In the genomic region with DNA sequence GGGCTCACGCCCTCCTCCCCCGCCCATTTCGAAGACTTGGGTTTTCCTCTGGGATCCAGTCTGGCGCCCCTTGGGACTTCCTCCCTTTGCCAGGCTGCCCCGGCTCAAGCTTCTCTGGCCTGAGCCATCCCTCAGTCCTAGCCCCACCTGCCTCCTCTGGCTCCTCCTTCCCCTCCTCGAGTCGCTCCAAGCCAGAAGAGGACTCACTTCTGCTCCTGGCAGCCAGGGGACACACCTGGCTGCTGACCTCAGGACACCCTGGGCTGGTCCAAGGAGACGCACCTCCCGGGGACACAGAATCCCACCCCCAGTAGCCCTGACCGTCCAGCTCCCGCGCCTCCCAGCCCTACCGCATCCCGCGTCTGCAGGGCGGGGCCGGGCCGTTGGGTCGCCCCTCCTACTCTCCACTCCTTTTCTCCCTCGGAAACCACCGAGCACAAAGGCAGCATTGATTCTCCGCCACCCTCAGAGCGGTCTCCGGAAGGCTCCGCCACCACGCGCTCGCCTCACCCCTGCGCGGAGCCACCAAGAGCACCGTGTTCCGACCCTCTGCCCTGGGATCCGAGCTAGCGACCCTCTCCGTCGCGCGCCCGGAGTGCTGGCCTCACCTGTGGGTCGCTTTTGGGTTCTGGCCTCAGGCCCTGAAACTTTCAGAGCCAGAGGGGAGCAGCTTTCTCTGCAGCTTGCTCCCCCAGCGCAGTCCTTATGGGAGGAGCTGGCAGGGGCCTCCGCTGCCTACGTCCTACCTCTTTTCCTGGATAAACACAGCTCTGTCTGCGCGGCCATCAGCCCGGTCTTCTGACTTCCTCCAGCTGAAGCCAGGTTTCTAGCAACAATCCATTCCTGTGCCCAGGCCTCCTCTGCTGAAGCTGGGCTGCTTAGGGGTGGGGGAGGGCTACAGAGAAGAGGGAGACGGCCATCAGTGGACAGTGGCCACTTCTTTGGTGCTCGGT, we compare ENCODE assay signal across 8 cellular contexts. TPM values are rescaled to one million over a fixed set of nuclear protein-coding genes. Genes with fewer than 3 reads are reported as not detected.
DNase-seq lines count a peak whose midpoint lies in the region; ATAC-seq and TF ChIP-seq lines count a peak whose summit lies in the region.

A gene (minus strand): TSS at position 364 of the 953 bp plus-strand sequence. CDS start 831 bp downstream, outside the sequence.

- peak within 1 kb of the TSS; percentile 82 for H3K4me3 Mint-ChIP-seq in neural crest cell

- H3K27me3 ChIP-seq in suprapubic skin = peaks cover 12% of the 10 kb centered on the region

- H3K27ac Mint-ChIP-seq in neural crest cell (ENCODE audit: unreplicated experiment) = peak within 1 kb of the TSS; percentile 95

- no peaks in the 10 kb centered on the region for H3K9me3 Mint-ChIP-seq in neural crest cell

- no peaks in the 10 kb centered on the region for H3K9me3 ChIP-seq in suprapubic skin

- peak; percentile 64 for DNase-seq in NCI-H2227 (lab: John Stamatoyannopoulos, UW; ENCODE audit: unreplicated experiment)
- peak; percentile 34 to 53 for DNase-seq in activated T-helper 1 cell treated with anti-CD3 and anti-CD28 coated beads, Interleukin-2, amount 50 U/mL, for 16 hours (ENCODE audit: low read depth in 1 of 2, low spot score in 1 of 2)
- DNase-seq in fibroblast of the aortic adventitia (ENCODE audit: low read depth) = no peak
- DNase-seq in neural crest cell (ENCODE audit: low read depth, low spot score) = peak; percentile 66
- DNase-seq in suprapubic skin (ENCODE audit: low spot score in 2 of 2) = peak in 1 of 2 donors; percentile 75

- H3K4me3 ChIP-seq in fibroblast of the aortic adventitia (ENCODE audit: low read depth, low read length) (peak within 1 kb of the TSS; percentile 22), suprapubic skin (peak within 1 kb of the TSS; percentile 48)

- ATAC-seq in GM18907 (IDR thresholded peaks at IDR 0.05; ENCODE audit: unreplicated experiment) = peak; percentile 44
- ATAC-seq in HG03469 (IDR thresholded peaks at IDR 0.05; ENCODE audit: unreplicated experiment) = no peak
- ATAC-seq in HG03097 (IDR thresholded peaks at IDR 0.05; ENCODE audit: low FRiP score, unreplicated experiment) = no peak

- H3K4me1 ChIP-seq in suprapubic skin = peaks cover 48% of the 10 kb centered on the region

- no peak for TF ChIP-seq EP300 in suprapubic skin (IDR thresholded peaks at IDR 0.05)

- no peaks in the 10 kb centered on the region for H3K36me3 ChIP-seq in suprapubic skin

- H3K27me3 Mint-ChIP-seq in neural crest cell (ENCODE audit: low read depth) = peaks cover 52% of the 10 kb centered on the region

- no peaks in the 10 kb centered on the region for H3K36me3 Mint-ChIP-seq in neural crest cell (ENCODE audit: low read depth)

- no peak for TF ChIP-seq CTCF in fibroblast of the aortic adventitia (IDR thresholded peaks at IDR 0.05; ENCODE audit: insufficient read depth, low read length)
- TF ChIP-seq CTCF in neural crest cell (conservative IDR thresholded peaks at IDR 0.05) = no peak
- no peak for TF ChIP-seq CTCF in suprapubic skin (IDR thresholded peaks at IDR 0.05)

- TF ChIP-seq POLR2A in suprapubic skin (IDR thresholded peaks at IDR 0.05) = peak in 1 of 2 donors; percentile 23

- H3K27ac ChIP-seq in suprapubic skin = peak within 1 kb of the TSS; percentile 91

- whole genome bisulfite sequencing in suprapubic skin = 20% methylated on average over 24 of the region's 48 CpGs

- H3K4me1 Mint-ChIP-seq in neural crest cell = peaks cover 29% of the 10 kb centered on the region

RNA-seq across cellular contexts. Expression of the gene that starts here (rescaled TPM):
- not detected in 2 replicates for total RNA-seq in fibroblast of the aortic adventitia (ENCODE audit: low replicate concordance)
- 0.39 and 0.40 TPM in 2 replicates for total RNA-seq in neural crest cell
- 1 to 10 TPM in 3 of 4 donors, under 1 TPM in 1; 0.68 to 7.3 (median 2.1) TPM for total RNA-seq in suprapubic skin

Comparison
In these comparisons a context has a peak if more than half of its experiments do, and no peak if none do; other contexts are left out.
1. Peak in DNase-seq in neural crest cell; RNA of the gene not detected or under 1 TPM.